ENCODE assay signal across 18 cellular contexts in genomic region chr5:64775288-64775687, GRCh38. TPM values are rescaled to one million over a fixed set of nuclear protein-coding genes. Genes with fewer than 3 reads are reported as not detected.
A peak's percentile ranks its signal among the peaks of the same experiment; 100 is the strongest.
DNase-seq lines count a peak whose midpoint lies in the region; ATAC-seq and TF ChIP-seq lines count a peak whose summit lies in the region.
"Had no signal": no experiment of that assay in that cellular context is flagged by ENCODE, and none has a peak within 500 bp of the region (broad histone marks: within the 10 kb centered on the region; RNA-seq: fewer than 3 reads in every experiment).

No MANE protein-coding gene starts in this region.

- H3K27ac ChIP-seq in upper lobe of right lung = no peak overlapping the region
- H3K27ac ChIP-seq: 22Rv1, RWPE1 had no signal

- H3K4me3 ChIP-seq in NB4 (ENCODE audit: low read depth, low read length) (no peak overlapping the region), upper lobe of right lung (no peak overlapping the region)
- H3K4me3 ChIP-seq: K562 had no signal

- peaks cover 11% of the 10 kb centered on the region for H3K4me1 Mint-ChIP-seq in activated T-cell treated with anti-CD3 and anti-CD28 coated beads, Interleukin-2, amount 50 U/mL, for 72 hours (ENCODE audit: low read depth)
- H3K4me1 Mint-ChIP-seq in activated T-cell treated with anti-CD3 and anti-CD28 coated beads, Interleukin-2, amount 50 U/mL, for 4 hours (ENCODE audit: low read depth) = peaks cover 21% of the 10 kb centered on the region

- H3K9me3 ChIP-seq in upper lobe of right lung = no peaks in the 10 kb centered on the region

- H3K36me3 ChIP-seq in upper lobe of right lung = no peaks in the 10 kb centered on the region

- no peaks in the 10 kb centered on the region for H3K27me3 Mint-ChIP-seq in activated T-cell treated with anti-CD3 and anti-CD28 coated beads, Interleukin-2, amount 50 U/mL, for 72 hours (ENCODE audit: low read depth)
- no peaks in the 10 kb centered on the region for H3K27me3 Mint-ChIP-seq in activated T-cell treated with anti-CD3 and anti-CD28 coated beads, Interleukin-2, amount 50 U/mL, for 4 hours (ENCODE audit: low read depth)

- no peak for TF ChIP-seq POLR2A in NB4 (IDR thresholded peaks at IDR 0.05; ENCODE audit: extremely low read depth, insufficient read length)

- peaks cover 4% of the 10 kb centered on the region for H3K4me1 ChIP-seq in upper lobe of right lung

- ATAC-seq in activated T-cell treated with anti-CD3 and anti-CD28 coated beads, Interleukin-2, amount 50 U/mL, for 72 hours (replicated peaks in 1 of 2) = no peak
- ATAC-seq in activated T-cell treated with anti-CD3 and anti-CD28 coated beads, Interleukin-2, amount 50 U/mL, for 4 hours = no peak
- ATAC-seq in upper lobe of right lung (peak; percentile 57), HG03432 (IDR thresholded peaks at IDR 0.05; ENCODE audit: unreplicated experiment) (no peak)
- ATAC-seq: K562 had no signal

- H3K4me3 Mint-ChIP-seq in activated T-cell treated with anti-CD3 and anti-CD28 coated beads, Interleukin-2, amount 50 U/mL, for 72 hours = no peak overlapping the region
- no peak overlapping the region for H3K4me3 Mint-ChIP-seq in activated T-cell treated with anti-CD3 and anti-CD28 coated beads, Interleukin-2, amount 50 U/mL, for 4 hours

- no peaks in the 10 kb centered on the region for H3K27me3 ChIP-seq in upper lobe of right lung

- TF ChIP-seq CTCF in NB4 (IDR thresholded peaks at IDR 0.05; ENCODE audit: low read depth, low read length) (no peak), upper lobe of right lung (IDR thresholded peaks at IDR 0.05) (no peak)

- DNase-seq in activated T-cell treated with anti-CD3 and anti-CD28 coated beads, Interleukin-2, amount 50 U/mL, for 72 hours = no peak
- no peak for DNase-seq in activated T-cell treated with anti-CD3 and anti-CD28 coated beads, Interleukin-2, amount 50 U/mL, for 4 hours
- DNase-seq in NB4 (ENCODE audit: low read depth) (peak; percentile 18), SKM-1 treated with dmso at 0.1 percent for 144 hours (lab: John Stamatoyannopoulos, UW; ENCODE audit: unreplicated experiment) (peak; percentile 93), upper lobe of right lung (no peak), globus pallidus (ENCODE audit: low spot score) (no peak), T1000 (lab: John Stamatoyannopoulos, UW) (no peak)
- DNase-seq: C1 segment of cervical spinal cord, COR-L47, DMS153, HCEC 1CT, NCI-H1417, NCI-H2029 treated with DMSO at 0.1 percent for 48 hours, NCI-H510A had no signal

- H3K9me3 Mint-ChIP-seq in activated T-cell treated with anti-CD3 and anti-CD28 coated beads, Interleukin-2, amount 50 U/mL, for 72 hours = no peaks in the 10 kb centered on the region
- H3K9me3 Mint-ChIP-seq in activated T-cell treated with anti-CD3 and anti-CD28 coated beads, Interleukin-2, amount 50 U/mL, for 4 hours = no peaks in the 10 kb centered on the region

- H3K36me3 Mint-ChIP-seq in activated T-cell treated with anti-CD3 and anti-CD28 coated beads, Interleukin-2, amount 50 U/mL, for 72 hours (ENCODE audit: insufficient read depth in 2 of 2) = peaks cover 2 to 3% of the 10 kb centered on the region in 2 donors
- H3K36me3 Mint-ChIP-seq in activated T-cell treated with anti-CD3 and anti-CD28 coated beads, Interleukin-2, amount 50 U/mL, for 4 hours (ENCODE audit: insufficient read depth) = peaks cover 16% of the 10 kb centered on the region

- H3K27ac Mint-ChIP-seq in activated T-cell treated with anti-CD3 and anti-CD28 coated beads, Interleukin-2, amount 50 U/mL, for 72 hours = peak overlapping the region; percentile 18

- intact Hi-C loops in upper lobe of right lung (cut with DNase I) = no loop called here

RNA-seq across cellular contexts. Expression of gene CWC27, which starts 6.6 kb away (rescaled TPM):
- total RNA-seq in activated T-cell treated with anti-CD3 and anti-CD28 coated beads, Interleukin-2, amount 50 U/mL, for 72 hours = 10 to 100 TPM; 37.5 to 39.1 TPM
- 10 to 100 TPM; 27.1 to 32.9 (median 30.4) TPM for total RNA-seq in activated T-cell treated with anti-CD3 and anti-CD28 coated beads, Interleukin-2, amount 50 U/mL, for 4 hours
- total RNA-seq in upper lobe of right lung = 16.3 TPM

RNA-seq across cellular contexts. Expression of gene SREK1IP1, which starts 6.8 kb away (rescaled TPM):
- total RNA-seq in activated T-cell treated with anti-CD3 and anti-CD28 coated beads, Interleukin-2, amount 50 U/mL, for 72 hours = 10 to 100 TPM; 22.9 to 28.7 TPM
- total RNA-seq in activated T-cell treated with anti-CD3 and anti-CD28 coated beads, Interleukin-2, amount 50 U/mL, for 4 hours = 10 to 100 TPM; 32.3 to 35.8 (median 32.4) TPM
- 22.1 TPM for total RNA-seq in upper lobe of right lung

Comparison
In these comparisons a context has a peak if more than half of its experiments do, and no peak if none do; other contexts are left out.
1. DNase-seq: peak in NB4 (single experiment) and SKM-1 treated with dmso at 0.1 percent for 144 hours (single experiment); none in activated T-cell treated with anti-CD3 and anti-CD28 coated beads, Interleukin-2, amount 50 U/mL, for 72 hours (0 of 2), activated T-cell treated with anti-CD3 and anti-CD28 coated beads, Interleukin-2, amount 50 U/mL, for 4 hours (single experiment), upper lobe of right lung (single experiment), globus pallidus (single experiment) and T1000 (single experiment).